Comparison of ENCODE assay signal across 33 cellular contexts in the genomic region with DNA sequence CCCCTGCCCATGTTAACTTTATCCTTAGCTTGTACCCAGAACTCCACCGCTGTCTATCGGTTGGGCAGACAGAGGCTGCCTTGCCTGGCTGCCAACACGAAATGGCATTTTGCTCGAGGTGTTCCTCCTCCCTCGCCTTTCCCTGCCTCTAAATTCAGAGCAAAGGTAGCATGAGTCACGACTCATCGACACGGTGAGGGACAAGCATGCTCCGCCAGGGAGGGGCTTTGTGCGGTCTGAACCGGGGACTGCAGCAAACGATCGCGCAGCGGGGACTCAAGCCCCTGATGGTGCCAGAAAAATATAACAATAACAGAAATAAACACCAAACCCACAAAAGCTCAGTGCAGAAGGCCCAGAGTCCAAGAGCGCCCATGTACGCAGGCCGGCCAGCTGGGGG. TPM values are rescaled to one million over a fixed set of nuclear protein-coding genes. Genes with fewer than 3 reads are reported as not detected.
DNase-seq lines count a peak whose midpoint lies in the region; ATAC-seq, FAIRE-seq and TF ChIP-seq lines count a peak whose summit lies in the region.
"Had no signal": no experiment of that assay in that cellular context is flagged by ENCODE, and none has a peak within 500 bp of the region (broad histone marks: within the 10 kb centered on the region; RNA-seq: fewer than 3 reads in every experiment).

No MANE protein-coding gene starts in this region.

- H3K36me3 ChIP-seq in astrocyte (ENCODE audit: insufficient read depth, low read length) (no peaks in the 10 kb centered on the region), kidney (ENCODE audit: control insufficient read depth in 1 of 2, insufficient read depth in 2 of 2, low read length in 2 of 2) (no peaks in the 10 kb centered on the region), HepG2 (replicated peaks in 1 of 2; ENCODE audit: control insufficient read depth in 1 of 2, insufficient read depth in 2 of 2, low read length in 2 of 2) (no peaks in the 10 kb centered on the region), HAP-1 (replicated peaks) (no peaks in the 10 kb centered on the region)
- H3K36me3 ChIP-seq: brain microvascular endothelial cell, upper lobe of left lung had no signal

- H3K4me2 ChIP-seq in astrocyte (ENCODE audit: low read length) = no peak overlapping the region
- no peak overlapping the region for H3K4me2 ChIP-seq in HepG2 (ENCODE audit: low read depth, low read length)

- in situ Hi-C loops in HepG2 (cut with HindIII; ENCODE audit: extremely low pct_ligation_motif_present, low pct_unique_long_range_greater_than_20kb) = no loop called here
- in situ Hi-C loops in HAP-1 (cut with MboI; ENCODE audit: low sequenced_read_pairs) = no loop called here

- H3K9ac ChIP-seq in astrocyte (ENCODE audit: low read length) (no peak overlapping the region), kidney (ENCODE audit: low read length in 2 of 2) (no peak overlapping the region), HepG2 (ENCODE audit: insufficient read depth, low read depth, low read length) (no peak overlapping the region)

- TF ChIP-seq EP300 in HepG2 (IDR thresholded peaks at IDR 0.05; ENCODE audit: low read depth in 2 of 2, low read length in 2 of 2) (no peak), HepG2 (CRISPR knock-in tag; IDR thresholded peaks at IDR 0.05; ENCODE audit: borderline replicate concordance) (no peak)

- H2AFZ ChIP-seq in astrocyte (ENCODE audit: low read depth, low read length) (no peak overlapping the region), HepG2 (ENCODE audit: low read length) (no peak overlapping the region)

- POLR2A ChIA-PET in HepG2 (lab: Yijun Ruan, JAX) = no interaction called here

- H4K20me1 ChIP-seq in astrocyte (ENCODE audit: insufficient read depth, low read length) = no peaks in the 10 kb centered on the region
- no peaks in the 10 kb centered on the region; the same call in 1 of the 2 replicates for H4K20me1 ChIP-seq in HepG2 (ENCODE audit: insufficient read depth, low read length)

- CTCF ChIA-PET in Calu3 (lab: Charles Lee) (no interaction called here), HepG2 (lab: Yijun Ruan, JAX; ENCODE audit: low intra/inter-chr PET ratio, low total read pairs) (no interaction called here)

- H3K27me3 Mint-ChIP-seq in Calu3 (ENCODE audit: unreplicated experiment) = peaks cover 31% of the 10 kb centered on the region
- H3K27me3 Mint-ChIP-seq in astrocyte (ENCODE audit: low read depth, unreplicated experiment) = peaks cover 12% of the 10 kb centered on the region
- H3K27me3 Mint-ChIP-seq: activated CD4-positive, alpha-beta memory T cell treated with anti-CD3 and anti-CD28 coated beads, Interleukin-2, amount 10 ng/mL, durations not matched to agents 7 days and 5 days; activated naive CD4-positive, alpha-beta T cell treated with anti-CD3 and anti-CD28 coated beads, Interleukin-2, amount 50 U/mL, for 24 hours; stimulated activated naive B cell treated with anti-CD40 and anti-IgM and Interleukin-4, amounts not matched to agents 10 μg/mL and 1 μg/mL and 100 μg/mL, for 72 hours had no signal

- 41% methylated on average over 18 of the region's 18 CpGs for WGBS in HepG2 (ENCODE audit: low lambda C conversion rate)

- no peak overlapping the region for H3K4me3 ChIP-seq in astrocyte (ENCODE audit: insufficient read depth, low read depth, low read length)
- H3K4me3 ChIP-seq in kidney (ENCODE audit: low read length in 2 of 2) = no peak overlapping the region
- no peak overlapping the region for H3K4me3 ChIP-seq in HepG2 (replicated peaks in 1 of 3; ENCODE audit: insufficient read depth in 1 of 3, low read depth in 2 of 3, low read length in 3 of 3)
- H3K4me3 ChIP-seq in HAP-1 = no peak overlapping the region
- H3K4me3 ChIP-seq: lung, mucosa of descending colon, skin epidermis, upper lobe of left lung had no signal

- H3K79me2 ChIP-seq in astrocyte (ENCODE audit: insufficient read depth, low read length) (no peaks in the 10 kb centered on the region), HepG2 (ENCODE audit: insufficient read depth, low read length) (no peaks in the 10 kb centered on the region)

- H3K27ac Mint-ChIP-seq in Calu3 (ENCODE audit: unreplicated experiment) = no peak overlapping the region
- H3K27ac Mint-ChIP-seq in astrocyte (ENCODE audit: unreplicated experiment) = no peak overlapping the region
- H3K27ac Mint-ChIP-seq: activated CD4-positive, alpha-beta memory T cell treated with anti-CD3 and anti-CD28 coated beads, Interleukin-2, amount 10 ng/mL, durations not matched to agents 7 days and 5 days; activated naive CD4-positive, alpha-beta T cell treated with anti-CD3 and anti-CD28 coated beads, Interleukin-2, amount 50 U/mL, for 24 hours; B cell; CD8-positive, alpha-beta T cell; natural killer cell; stimulated activated naive B cell treated with anti-CD40 and anti-IgM and Interleukin-4, amounts not matched to agents 10 μg/mL and 1 μg/mL and 100 μg/mL, for 72 hours had no signal

- no peak for ATAC-seq in HG03432 (IDR thresholded peaks at IDR 0.05; ENCODE audit: unreplicated experiment)
- ATAC-seq in HepG2 = no peak
- ATAC-seq: CD8-positive, alpha-beta T cell; mucosa of descending colon; natural killer cell; Right ventricle myocardium inferior; stimulated activated naive B cell treated with anti-CD40 and anti-IgM and Interleukin-4, amounts not matched to agents 10 μg/mL and 1 μg/mL and 100 μg/mL, for 72 hours had no signal

- H3K36me3 Mint-ChIP-seq in Calu3 (ENCODE audit: insufficient read depth, unreplicated experiment) = peaks cover 5% of the 10 kb centered on the region
- H3K36me3 Mint-ChIP-seq in astrocyte (ENCODE audit: low read depth, unreplicated experiment) = no peaks in the 10 kb centered on the region
- H3K36me3 Mint-ChIP-seq: activated naive CD4-positive, alpha-beta T cell treated with anti-CD3 and anti-CD28 coated beads, Interleukin-2, amount 50 U/mL, for 24 hours; CD8-positive, alpha-beta T cell; natural killer cell had no signal

- FAIRE-seq in astrocyte (lab: Jason Lieb, UNC) (no peak), kidney (lab: Jason Lieb, UNC) (no peak), HepG2 (lab: Jason Lieb, UNC) (no peak)
- FAIRE-seq: GM18507 had no signal

- no peak overlapping the region for H3K4me3 Mint-ChIP-seq in Calu3 (ENCODE audit: low read depth, unreplicated experiment)
- no peak overlapping the region for H3K4me3 Mint-ChIP-seq in astrocyte (ENCODE audit: unreplicated experiment)
- H3K4me3 Mint-ChIP-seq: activated CD4-positive, alpha-beta memory T cell treated with anti-CD3 and anti-CD28 coated beads, Interleukin-2, amount 10 ng/mL, durations not matched to agents 7 days and 5 days; activated naive CD4-positive, alpha-beta T cell treated with anti-CD3 and anti-CD28 coated beads, Interleukin-2, amount 50 U/mL, for 24 hours; B cell; CD8-positive, alpha-beta T cell; natural killer cell; stimulated activated naive B cell treated with anti-CD40 and anti-IgM and Interleukin-4, amounts not matched to agents 10 μg/mL and 1 μg/mL and 100 μg/mL, for 72 hours had no signal

- H3K9me3 ChIP-seq in astrocyte (ENCODE audit: insufficient read depth, low read depth, low read length) (no peaks in the 10 kb centered on the region), kidney (ENCODE audit: control insufficient read depth in 1 of 2, low read length in 2 of 2) (no peaks in the 10 kb centered on the region), HepG2 (ENCODE audit: low read length) (no peaks in the 10 kb centered on the region), HAP-1 (no peaks in the 10 kb centered on the region)

- H3K4me1 Mint-ChIP-seq in Calu3 (ENCODE audit: low read depth, unreplicated experiment) (peaks cover 7% of the 10 kb centered on the region), astrocyte (ENCODE audit: low read depth, unreplicated experiment) (peaks cover 12% of the 10 kb centered on the region)
- H3K4me1 Mint-ChIP-seq: activated CD4-positive, alpha-beta memory T cell treated with anti-CD3 and anti-CD28 coated beads, Interleukin-2, amount 10 ng/mL, durations not matched to agents 7 days and 5 days; activated naive CD4-positive, alpha-beta T cell treated with anti-CD3 and anti-CD28 coated beads, Interleukin-2, amount 50 U/mL, for 24 hours; B cell; natural killer cell had no signal

- BruUV-seq in Calu3 (replicated peaks; lab: Mats Ljungman, UMichigan) (no TSS peak), HepG2 (replicated peaks; lab: Mats Ljungman, UMichigan) (no TSS peak)

- no peak overlapping the region for H3K27ac ChIP-seq in astrocyte (ENCODE audit: low read depth, low read length)
- no peak overlapping the region for H3K27ac ChIP-seq in kidney (ENCODE audit: low read depth in 2 of 2, low read length in 2 of 2)
- no peak overlapping the region for H3K27ac ChIP-seq in HepG2 (ENCODE audit: extremely low read length, insufficient read depth, low read length)
- H3K27ac ChIP-seq: brain microvascular endothelial cell, epithelial cell of prostate, HL-60, skin epidermis, upper lobe of left lung had no signal

- intact Hi-C loops in Calu3 (cut with micrococcal nuclease; ENCODE audit: unreplicated experiment) = no loop called here
- intact Hi-C loops in kidney (cut with DNase I) = no loop called here
- intact Hi-C loops in HepG2 (cut with micrococcal nuclease; ENCODE audit: unreplicated experiment) = no loop called here

- H3K4me1 ChIP-seq in astrocyte (ENCODE audit: insufficient read depth, low read length) = peaks cover 26% of the 10 kb centered on the region
- H3K4me1 ChIP-seq in kidney (ENCODE audit: control insufficient read depth in 1 of 2, insufficient read depth in 1 of 2, low read depth in 1 of 2, low read length in 2 of 2) = no peaks in the 10 kb centered on the region
- H3K4me1 ChIP-seq in HepG2 (ENCODE audit: insufficient read depth, low read length) = no peaks in the 10 kb centered on the region
- H3K4me1 ChIP-seq in HAP-1 = no peaks in the 10 kb centered on the region
- H3K4me1 ChIP-seq: upper lobe of left lung had no signal

- peaks cover 3% of the 10 kb centered on the region for H3K9me3 Mint-ChIP-seq in Calu3 (ENCODE audit: low read depth, unreplicated experiment)
- H3K9me3 Mint-ChIP-seq in astrocyte (ENCODE audit: unreplicated experiment) = peaks cover 5% of the 10 kb centered on the region
- H3K9me3 Mint-ChIP-seq: activated naive CD4-positive, alpha-beta T cell treated with anti-CD3 and anti-CD28 coated beads, Interleukin-2, amount 50 U/mL, for 24 hours had no signal

- no peak for TF ChIP-seq RAD21 in HepG2 (CRISPR knock-in tag; IDR thresholded peaks at IDR 0.05)

- no peaks in the 10 kb centered on the region for H3K27me3 ChIP-seq in astrocyte (ENCODE audit: insufficient read depth, low read length)
- peaks cover 4 to 39% of the 10 kb centered on the region in 2 experiments; a peak in 4 of 5 replicates for H3K27me3 ChIP-seq in HepG2 (ENCODE audit: control insufficient read depth in 1 of 2, insufficient read depth in 2 of 2, low read length in 2 of 2)
- no peaks in the 10 kb centered on the region for H3K27me3 ChIP-seq in HAP-1 (ENCODE audit: low read depth)
- H3K27me3 ChIP-seq: brain microvascular endothelial cell, upper lobe of left lung had no signal

- no peak for TF ChIP-seq CTCF in Calu3 (IDR thresholded peaks at IDR 0.05; ENCODE audit: unreplicated experiment)
- TF ChIP-seq CTCF in astrocyte (IDR thresholded peaks at IDR 0.05; ENCODE audit: insufficient read depth, low read depth, low read length) = no peak
- no peak for TF ChIP-seq CTCF in kidney (IDR thresholded peaks at IDR 0.05; ENCODE audit: borderline replicate concordance, extremely low read depth, insufficient read depth)
- TF ChIP-seq CTCF in HepG2 (CRISPR knock-in tag; IDR thresholded peaks at IDR 0.05) = no peak

- no peak for TF ChIP-seq POLR2A in HepG2 (IDR thresholded peaks at IDR 0.05; ENCODE audit: insufficient read depth in 1 of 2, low read depth in 2 of 2, low read length in 2 of 2)

- DNase-seq in Calu3 = peak; percentile 30
- DNase-seq in astrocyte (ENCODE audit: low read depth) = peak; percentile 11
- peak; percentile 43 for DNase-seq in kidney
- peak; percentile 23 for DNase-seq in putamen (ENCODE audit: low spot score)
- DNase-seq in NCI-H2081 (lab: John Stamatoyannopoulos, UW) = no peak
- no peak for DNase-seq in HepG2 (ENCODE audit: low spot score)
- no peak for DNase-seq in HAP-1 (ENCODE audit: low spot score in 2 of 2)
- DNase-seq: activated CD4-positive, alpha-beta memory T cell treated with anti-CD3 and anti-CD28 coated beads, Interleukin-2, amount 10 ng/mL, durations not matched to agents 7 days and 5 days; activated CD8-positive, alpha-beta memory T cell treated with anti-CD3 and anti-CD28 coated beads, Interleukin-2, amount 50 U/mL, for 48 hours; amniotic stem cell; brain microvascular endothelial cell; CD8-positive, alpha-beta T cell; EL; Karpas-422; mucosa of descending colon; natural killer cell; NCI-H1417 treated with DMSO at 0.1 percent for 48 hours; NCI-H2029 treated with DMSO at 0.1 percent for 48 hours; NCI-H2227 treated with DMSO at 0.1 percent for 48 hours; NCI-H69; occipital lobe; stimulated activated naive B cell treated with anti-CD40 and anti-IgM and Interleukin-4, amounts not matched to agents 10 μg/mL and 1 μg/mL and 100 μg/mL, for 72 hours; substantia nigra had no signal

RNA-seq across cellular contexts. Expression of a gene that starts 52.3 kb away (rescaled TPM):
- total RNA-seq in Calu3 (2022) (33.6 and 37.1 TPM in 2 replicates), astrocyte (15.4 and 15.6 TPM in 2 replicates), kidney (32.5 TPM), HepG2 (2016; rRNA removed; fragmentation: Illumina TruSeq; extraction: Trizol) (not detected in 2 replicates)
- polyA plus RNA-seq in kidney (ENCODE audit: insufficient read depth, low read depth, low replicate concordance) (8.9 TPM), HepG2 (2011; rRNA removed) (not detected in 2 replicates)
- total RNA-seq in HepG2 (2016; cell fraction: cytosol; rRNA removed; fragmentation: Illumina TruSeq; extraction: Trizol; ENCODE audit: low read depth) = not detected in 2 replicates
- total RNA-seq in HepG2 (2016; cell fraction: insoluble cytoplasmic fraction; rRNA removed; fragmentation: Illumina TruSeq; extraction: Trizol) = not detected in 2 replicates
- total RNA-seq in HepG2 (2016; cell fraction: membrane; rRNA removed; fragmentation: Illumina TruSeq; extraction: Trizol) = not detected in 2 replicates
- total RNA-seq in HepG2 (2016; cell fraction: nucleus; rRNA removed; fragmentation: Illumina TruSeq; extraction: Trizol) = not detected in 2 replicates
- not detected in 2 replicates for polyA plus RNA-seq in HepG2 (2011; cell fraction: cytosol; rRNA removed)
- not detected in 2 replicates for polyA plus RNA-seq in HepG2 (2011; cell fraction: nucleus; rRNA removed)
- polyA plus RNA-seq in HepG2 (2012) = not detected in 2 replicates
- not detected in 2 replicates for polyA plus RNA-seq in HepG2 (2016; cell fraction: cytosol; fragmentation: Illumina TruSeq; extraction: Trizol; ENCODE audit: low read depth)
- polyA plus RNA-seq in HepG2 (2016; cell fraction: insoluble cytoplasmic fraction; fragmentation: Illumina TruSeq; extraction: Trizol; ENCODE audit: low read depth) = not detected in 2 replicates
- not detected in 2 replicates for polyA plus RNA-seq in HepG2 (2016; cell fraction: membrane; fragmentation: Illumina TruSeq; extraction: Trizol; ENCODE audit: low read depth)
- not detected in 2 replicates for polyA plus RNA-seq in HepG2 (2016; cell fraction: nucleus; fragmentation: Illumina TruSeq; extraction: Trizol; ENCODE audit: insufficient read depth, low read depth)
- 75.9 TPM in 1 of 2 replicates, not detected in the other for polyA minus RNA-seq in HepG2 (2011; rRNA and poly(A)+ RNA removed; ENCODE audit: low replicate concordance)
- polyA minus RNA-seq in HepG2 (2011; cell fraction: cytosol; rRNA and poly(A)+ RNA removed) = 0.20 and 0.62 TPM in 2 replicates
- 0.25 and 0.26 TPM in 2 replicates for polyA minus RNA-seq in HepG2 (2011; cell fraction: nucleus; rRNA and poly(A)+ RNA removed)

Comparison
In these comparisons a context has a peak if more than half of its experiments do, and no peak if none do; other contexts are left out.
1. DNase-seq: peak in Calu3 (single experiment), astrocyte (single experiment), kidney (single experiment) and putamen (single experiment); none in NCI-H2081 (0 of 2), HepG2 (single experiment) and HAP-1 (0 of 2).
2. RNA of a gene that starts 52.3 kb away (total RNA-seq): 33.6 to 37.1 TPM in Calu3, 32.5 TPM in kidney (single experiment) and 15.4 to 15.6 TPM in astrocyte; not detected in HepG2; every median in the first group is over 10 times any median in the second.